Comparison of ENCODE assay signal across 20 cellular contexts in the genomic region with DNA sequence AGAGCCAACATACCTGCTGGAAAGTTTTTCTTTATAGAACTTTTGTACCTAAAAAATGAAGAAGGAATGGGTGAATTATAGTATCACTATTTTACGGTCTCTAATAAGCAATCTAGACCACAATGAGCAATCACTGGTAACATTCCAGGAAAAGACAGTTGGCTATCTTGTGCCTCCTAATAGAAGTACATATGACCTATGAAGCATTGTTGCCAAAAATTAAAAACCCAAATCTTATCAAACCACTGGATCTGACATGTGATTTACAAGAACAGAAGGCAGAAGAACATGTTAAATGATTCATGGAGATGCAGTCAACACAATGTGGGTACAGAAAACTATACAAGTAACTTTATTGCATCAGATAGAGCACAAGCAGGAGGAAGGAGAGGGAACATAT. TPM values are rescaled to one million over a fixed set of nuclear protein-coding genes. Genes with fewer than 3 reads are reported as not detected.
A peak's percentile ranks its signal among the peaks of the same experiment; 100 is the strongest.
DNase-seq lines count a peak whose midpoint lies in the region; ATAC-seq and TF ChIP-seq lines count a peak whose summit lies in the region.
"Had no signal": no experiment of that assay in that cellular context is flagged by ENCODE, and none has a peak within 500 bp of the region (broad histone marks: within the 10 kb centered on the region; RNA-seq: fewer than 3 reads in every experiment).

No MANE protein-coding gene starts in this region.

- H3K27ac ChIP-seq in vagina: no peak overlapping the region
- H3K27ac ChIP-seq: BLaER1, ovary, tibial artery had no signal

- no peaks in the 10 kb centered on the region for H3K9me3 ChIP-seq in adipocyte (ENCODE audit: control insufficient read depth, low read length)
- no peaks in the 10 kb centered on the region for H3K9me3 ChIP-seq in vagina
- H3K9me3 ChIP-seq: BLaER1, ovary, SK-N-SH, tibial artery had no signal

- intact Hi-C loops in vagina (cut with DNase I): no loop called here

- H3K4me1 ChIP-seq in adipocyte (ENCODE audit: control insufficient read depth, insufficient read depth, low read length) (peaks cover 24% of the 10 kb centered on the region), vagina (no peaks in the 10 kb centered on the region)
- H3K4me1 ChIP-seq: tibial artery had no signal

- DNase-seq in BJ (ENCODE audit: low read depth) (peak; percentile 12), EH (ENCODE audit: low read depth) (peak; percentile 50), adipocyte (ENCODE audit: low read depth) (no peak), foreskin melanocyte (peak; percentile 74), NK-92 (lab: John Stamatoyannopoulos, UW; ENCODE audit: unreplicated experiment) (no peak), T1000 (lab: John Stamatoyannopoulos, UW) (no peak), vagina (ENCODE audit: extremely low spot score in 2 of 2) (no peak)
- DNase-seq: activated effector memory CD4-positive, alpha-beta T cell treated with anti-CD3 and anti-CD28 coated beads, Interleukin-2, amount 50 U/mL, for 16 hours; DMS79 treated with DMSO at 0.1 percent for 48 hours; effector CD4-positive, alpha-beta T cell; foreskin fibroblast; NCI-H2081 treated with DMSO at 0.1 percent for 48 hours; NCI-H526 treated with DMSO at 0.1 percent for 48 hours; ovary; SK-N-SH; stimulated activated CD4-positive, alpha-beta T cell treated with anti-CD3 and anti-CD28 coated beads, Interleukin-4, amount 100 ng/mL, for 4 hours; tibial artery had no signal

- TF ChIP-seq POLR2A in vagina (IDR thresholded peaks at IDR 0.05): no peak

- H3K36me3 ChIP-seq in BJ (ENCODE audit: control insufficient read depth, insufficient read depth, low read length) (peaks cover 7% of the 10 kb centered on the region), adipocyte (ENCODE audit: control insufficient read depth, insufficient read depth, low read length, severe bottlenecking) (peaks cover 95% of the 10 kb centered on the region), vagina (peaks cover 0 to 85% of the 10 kb centered on the region in 2 donors)
- H3K36me3 ChIP-seq: ovary had no signal

- H3K9ac ChIP-seq in adipocyte (ENCODE audit: low read length): peak overlapping the region; percentile 26
- H3K9ac ChIP-seq: BLaER1, SK-N-SH had no signal

- CTCF ChIA-PET in BJ (lab: Yijun Ruan, JAX): no interaction called here

- no peak for ATAC-seq in GM18867 (IDR thresholded peaks at IDR 0.05; ENCODE audit: unreplicated experiment)
- ATAC-seq: left lobe of liver had no signal

- TF ChIP-seq CTCF in BJ (IDR thresholded peaks at IDR 0.05; ENCODE audit: insufficient read depth, low read depth, low read length) (no peak), vagina (IDR thresholded peaks at IDR 0.05) (no peak)

- no peaks in the 10 kb centered on the region for H3K27me3 ChIP-seq in BJ (ENCODE audit: control insufficient read depth, insufficient read depth, low read length)
- H3K27me3 ChIP-seq in adipocyte (replicated peaks; ENCODE audit: control insufficient read depth, insufficient read depth, low read length): no peaks in the 10 kb centered on the region
- no peaks in the 10 kb centered on the region for H3K27me3 ChIP-seq in vagina
- H3K27me3 ChIP-seq: BLaER1, ovary, tibial artery had no signal

- no peak overlapping the region for H3K4me3 ChIP-seq in BJ (ENCODE audit: low read depth, low read length)
- no peak overlapping the region for H3K4me3 ChIP-seq in adipocyte (ENCODE audit: low read length)
- no peak overlapping the region for H3K4me3 ChIP-seq in vagina
- H3K4me3 ChIP-seq: BLaER1, ovary, tibial artery had no signal

- POLR2A ChIA-PET in BJ (lab: Charles Lee): no interaction called here

RNA-seq across cellular contexts. Expression of a gene that starts 14.5 kb away (rescaled TPM):
- 3.2 and 4.6 TPM in 2 replicates for polyA plus RNA-seq in BJ (2011; rRNA removed)
- polyA minus RNA-seq in BJ (2011; rRNA and poly(A)+ RNA removed): 1.6 and 2.6 TPM in 2 replicates
- total RNA-seq in vagina: 9.6 TPM

RNA-seq across cellular contexts. Expression of a gene that starts 47.4 kb away (rescaled TPM):
- 115 and 252 TPM in 2 replicates for polyA plus RNA-seq in BJ (2011; rRNA removed)
- 28.3 and 28.9 TPM in 2 replicates for polyA minus RNA-seq in BJ (2011; rRNA and poly(A)+ RNA removed)
- 107 TPM for total RNA-seq in vagina

RNA-seq across cellular contexts. Expression of a gene that starts 54.8 kb away (rescaled TPM):
- polyA plus RNA-seq in BJ (2011; rRNA removed): 11.1 and 21.7 TPM in 2 replicates
- 18.9 and 19.4 TPM in 2 replicates for polyA minus RNA-seq in BJ (2011; rRNA and poly(A)+ RNA removed)
- total RNA-seq in vagina: 40.8 TPM

Comparison
In these comparisons a context has a peak if more than half of its experiments do, and no peak if none do; other contexts are left out.
1. DNase-seq: peak in BJ (single experiment), EH (single experiment) and foreskin melanocyte (single experiment); none in adipocyte (single experiment), NK-92 (single experiment), T1000 (single experiment) and vagina (0 of 2).